Comparison of ENCODE assay signal across 8 cellular contexts in genomic region chr2:39437522-39438296, GRCh38. TPM values are rescaled to one million over a fixed set of nuclear protein-coding genes. Genes with fewer than 3 reads are reported as not detected.
A peak's percentile ranks its signal among the peaks of the same experiment; 100 is the strongest.
DNase-seq lines count a peak whose midpoint lies in the region; ATAC-seq, FAIRE-seq and TF ChIP-seq lines count a peak whose summit lies in the region.

No MANE protein-coding gene starts in this region.

- no peak overlapping the region for H3K27ac Mint-ChIP-seq in nephron progenitor cell

- H3K36me3 Mint-ChIP-seq in activated T-cell treated with anti-CD3 and anti-CD28 coated beads, Interleukin-2, amount 50 U/mL, for 4 hours (ENCODE audit: insufficient read depth) = peaks cover 3% of the 10 kb centered on the region
- H3K36me3 Mint-ChIP-seq in nephron progenitor cell (ENCODE audit: low read depth) = peaks cover 5% of the 10 kb centered on the region

- peaks cover 54% of the 10 kb centered on the region for H3K4me1 Mint-ChIP-seq in activated T-cell treated with anti-CD3 and anti-CD28 coated beads, Interleukin-2, amount 50 U/mL, for 4 hours (ENCODE audit: low read depth)
- H3K4me1 Mint-ChIP-seq in nephron progenitor cell = peaks cover 52% of the 10 kb centered on the region

- TF ChIP-seq CTCF in AG10803 (conservative IDR thresholded peaks at IDR 0.05; ENCODE audit: low read length) = no peak
- TF ChIP-seq CTCF in fibroblast of mammary gland (conservative IDR thresholded peaks at IDR 0.05; ENCODE audit: control insufficient read depth, insufficient read depth, low read depth, low read length) = no peak
- no peak for TF ChIP-seq CTCF in nephron progenitor cell (IDR thresholded peaks at IDR 0.05)

- DNase-seq in AG10803 (ENCODE audit: low read depth) (no peak), NCI-H82 treated with DMSO at 0.1 percent for 48 hours (lab: John Stamatoyannopoulos, UW; ENCODE audit: unreplicated experiment) (peak; percentile 82), fibroblast of mammary gland (ENCODE audit: low read depth) (peak; percentile 28), nephron progenitor cell (peak; percentile 22), urothelium cell line (ENCODE audit: low spot score) (peak; percentile 49)
- peak; percentile 15 for DNase-seq in activated T-cell treated with anti-CD3 and anti-CD28 coated beads, Interleukin-2, amount 50 U/mL, for 4 hours

- ATAC-seq in GM18868 (IDR thresholded peaks at IDR 0.05; ENCODE audit: unreplicated experiment) = peak; percentile 1
- ATAC-seq in HG03095 (IDR thresholded peaks at IDR 0.05; ENCODE audit: unreplicated experiment) = peak; percentile 51
- ATAC-seq in activated T-cell treated with anti-CD3 and anti-CD28 coated beads, Interleukin-2, amount 50 U/mL, for 4 hours = peak; percentile 29 to 34

- peak overlapping the region; percentile 93 for H3K4me3 Mint-ChIP-seq in activated T-cell treated with anti-CD3 and anti-CD28 coated beads, Interleukin-2, amount 50 U/mL, for 4 hours
- peak overlapping the region; percentile 94 for H3K4me3 Mint-ChIP-seq in nephron progenitor cell

- no peaks in the 10 kb centered on the region for H3K27me3 Mint-ChIP-seq in activated T-cell treated with anti-CD3 and anti-CD28 coated beads, Interleukin-2, amount 50 U/mL, for 4 hours (ENCODE audit: low read depth)
- H3K27me3 Mint-ChIP-seq in nephron progenitor cell (ENCODE audit: low read depth, poor library complexity) = no peaks in the 10 kb centered on the region

- H3K9me3 Mint-ChIP-seq in activated T-cell treated with anti-CD3 and anti-CD28 coated beads, Interleukin-2, amount 50 U/mL, for 4 hours = peaks cover 6% of the 10 kb centered on the region
- H3K9me3 Mint-ChIP-seq in nephron progenitor cell = peaks cover 4% of the 10 kb centered on the region

- no peak for FAIRE-seq in urothelium cell line (lab: Jason Lieb, UNC)

- peak overlapping the region; percentile 92 for H3K4me3 ChIP-seq in AG10803 (ENCODE audit: low read length)
- H3K4me3 ChIP-seq in fibroblast of mammary gland (ENCODE audit: control insufficient read depth, low read depth, low read length) = peak overlapping the region; percentile 92

RNA-seq across cellular contexts. Expression of gene MAP4K3, which starts 0.6 kb away (rescaled TPM):
- total RNA-seq in activated T-cell treated with anti-CD3 and anti-CD28 coated beads, Interleukin-2, amount 50 U/mL, for 4 hours = 10 to 100 TPM; 10.3 to 14.3 (median 11.5) TPM

Comparison
In these comparisons a context has a peak if more than half of its experiments do, and no peak if none do; other contexts are left out.
1. ATAC-seq: peak in every context shown above with its lines; median percentile 51 in HG03095; 32 in activated T-cell treated with anti-CD3 and anti-CD28 coated beads, Interleukin-2, amount 50 U/mL, for 4 hours; 1 in GM18868.